7 cellular contexts compared by ENCODE assay signal in genomic region chr12:48980953-48981756, GRCh38. TPM values are rescaled to one million over a fixed set of nuclear protein-coding genes. Genes with fewer than 3 reads are reported as not detected.
DNase-seq lines count a peak whose midpoint lies in the region; ATAC-seq and TF ChIP-seq lines count a peak whose summit lies in the region.

No MANE protein-coding gene starts in this region.

- H3K4me1 Mint-ChIP-seq in GM23338, result peaks cover 39% of the 10 kb centered on the region
- peaks cover 28% of the 10 kb centered on the region for H3K4me1 Mint-ChIP-seq in endothelial cell (ENCODE audit: unreplicated experiment)

- peaks cover 12% of the 10 kb centered on the region; the same call in 1 of the 2 replicates for H3F3A ChIP-seq in GM23338 (replicated peaks; ENCODE audit: low read depth)

- ATAC-seq in GM23338, result peak; percentile 53

- peaks cover 98% of the 10 kb centered on the region for H3K27me3 Mint-ChIP-seq in GM23338 (ENCODE audit: insufficient read depth, low read depth, poor library complexity)
- H3K27me3 Mint-ChIP-seq in endothelial cell (ENCODE audit: unreplicated experiment), result peaks cover 56% of the 10 kb centered on the region

- H3K9me3 ChIP-seq in osteoblast (ENCODE audit: low read depth, low read length) (no peaks in the 10 kb centered on the region), SJCRH30 (replicated peaks) (no peaks in the 10 kb centered on the region)

- H3K27me3 ChIP-seq in GM23338 (ENCODE audit: insufficient read depth), result peaks cover 100% of the 10 kb centered on the region
- H3K27me3 ChIP-seq in osteoblast (ENCODE audit: insufficient read depth, low read length), result peaks cover 77% of the 10 kb centered on the region
- H3K27me3 ChIP-seq in SJCRH30, result no peaks in the 10 kb centered on the region

- no peaks in the 10 kb centered on the region for H3K9me2 ChIP-seq in GM23338 (ENCODE audit: insufficient read depth)

- TF ChIP-seq CTCF in GM23338 (conservative IDR thresholded peaks at IDR 0.05; ENCODE audit: low read depth in 2 of 2) (peak in 1 of 2 experiments; percentile 49; a peak in 3 of 4 replicates), VCaP (conservative IDR thresholded peaks at IDR 0.05) (peak; percentile 55), endothelial cell (IDR thresholded peaks at IDR 0.05; ENCODE audit: unreplicated experiment) (no peak), osteoblast (IDR thresholded peaks at IDR 0.05; ENCODE audit: extremely low read depth, low read depth, low read length) (peak; percentile 12)

- H3K4me3 Mint-ChIP-seq in GM23338, result peak overlapping the region; percentile 69
- H3K4me3 Mint-ChIP-seq in endothelial cell (ENCODE audit: unreplicated experiment), result peak overlapping the region; percentile 65

- H3K9me3 Mint-ChIP-seq in GM23338 (no peaks in the 10 kb centered on the region; the same call in 2 of the 3 replicates), endothelial cell (ENCODE audit: unreplicated experiment) (no peaks in the 10 kb centered on the region)

- peak overlapping the region; percentile 94 for H2AFZ ChIP-seq in GM23338
- no peak overlapping the region for H2AFZ ChIP-seq in osteoblast (ENCODE audit: low read length)

- H3K36me3 Mint-ChIP-seq in GM23338 (ENCODE audit: low read depth), result no peaks in the 10 kb centered on the region
- peaks cover 16% of the 10 kb centered on the region for H3K36me3 Mint-ChIP-seq in endothelial cell (ENCODE audit: low read depth, unreplicated experiment)

- H3K27ac Mint-ChIP-seq in GM23338 (no peak overlapping the region), endothelial cell (ENCODE audit: unreplicated experiment) (no peak overlapping the region)

- peak overlapping the region; percentile 88 for H3K4me2 ChIP-seq in GM23338
- peak overlapping the region; percentile 4 for H3K4me2 ChIP-seq in osteoblast (ENCODE audit: insufficient read depth, low read length)

- H3K27ac ChIP-seq in GM23338 (ENCODE audit: low read depth) (no peak overlapping the region), VCaP (no peak overlapping the region), osteoblast (ENCODE audit: low read depth, low read length) (no peak overlapping the region), SJCRH30 (no peak overlapping the region)

- H3K36me3 ChIP-seq in GM23338 (ENCODE audit: insufficient read depth), result no peaks in the 10 kb centered on the region
- H3K36me3 ChIP-seq in osteoblast (ENCODE audit: insufficient read depth, low read length), result no peaks in the 10 kb centered on the region
- no peaks in the 10 kb centered on the region for H3K36me3 ChIP-seq in SJCRH30

- no peaks in the 10 kb centered on the region for H3K79me2 ChIP-seq in GM23338 (replicated peaks; ENCODE audit: insufficient read depth)
- no peaks in the 10 kb centered on the region for H3K79me2 ChIP-seq in osteoblast (ENCODE audit: insufficient read depth, low read length)

- H4K20me1 ChIP-seq in GM23338 (replicated peaks; ENCODE audit: insufficient read depth) (peaks cover 17% of the 10 kb centered on the region), osteoblast (ENCODE audit: insufficient read depth, low read length) (no peaks in the 10 kb centered on the region)

- DNase-seq in GM23338 (ENCODE audit: low spot score) (peak; percentile 67), endothelial cell (ENCODE audit: low spot score) (no peak), osteoblast (ENCODE audit: insufficient read length, low spot score, missing footprints) (peak; percentile 91), SJCRH30 (no peak), NCI-H2107 (lab: John Stamatoyannopoulos, UW) (no peak), SKM-1 (lab: John Stamatoyannopoulos, UW; ENCODE audit: unreplicated experiment) (no peak)

- H3K4me3 ChIP-seq in GM23338, result peak overlapping the region; percentile 59
- H3K4me3 ChIP-seq in osteoblast (ENCODE audit: insufficient read depth, low read length), result peak overlapping the region; percentile 4
- no peak overlapping the region for H3K4me3 ChIP-seq in SJCRH30

- peaks cover 21% of the 10 kb centered on the region; the same call in 1 of the 2 replicates for H3K4me1 ChIP-seq in GM23338 (ENCODE audit: insufficient read depth)
- peaks cover 19% of the 10 kb centered on the region for H3K4me1 ChIP-seq in osteoblast (ENCODE audit: insufficient read depth, low read length)
- peaks cover 41% of the 10 kb centered on the region for H3K4me1 ChIP-seq in SJCRH30

TF ChIP-seq in GM23338, 12 proteins besides CTCF, POLR2A, EP300 and RAD21:
- TF ChIP-seq CREB1 (CRISPR knock-in tag; IDR thresholded peaks at IDR 0.05; ENCODE audit: low read depth) (no peak), EZH2 (IDR thresholded peaks at IDR 0.05; ENCODE audit: low read depth, unreplicated experiment) (peak; percentile 58), EZH2phosphoT487 (IDR thresholded peaks at IDR 0.05; ENCODE audit: unreplicated experiment) (peak; percentile 81)

RNA-seq across cellular contexts. Expression of gene WNT1, which starts 3.0 kb away (rescaled TPM):
- not detected in 2 replicates for total RNA-seq in GM23338 (2014; rRNA removed; shearing (Covaris generic))
- not detected in 2 replicates for polyA plus RNA-seq in GM23338 (2016; fragmentation: Nextera tagmentation; extraction: Ambion mirVana)
- not detected for total RNA-seq in endothelial cell (ENCODE audit: unreplicated experiment)
- not detected in 2 replicates for total RNA-seq in osteoblast
- total RNA-seq in SJCRH30 (2014; rRNA removed; shearing (Covaris generic)), result not detected in 2 replicates

RNA-seq across cellular contexts. Expression of gene WNT10B, which starts 9.6 kb away (rescaled TPM):
- 0.50 TPM in 1 of 2 replicates, not detected in the other for total RNA-seq in GM23338 (2014; rRNA removed; shearing (Covaris generic))
- not detected in 2 replicates for polyA plus RNA-seq in GM23338 (2016; fragmentation: Nextera tagmentation; extraction: Ambion mirVana)
- total RNA-seq in endothelial cell (ENCODE audit: unreplicated experiment), result 0.33 TPM
- 0.29 and 0.36 TPM in 2 replicates for total RNA-seq in osteoblast
- total RNA-seq in SJCRH30 (2014; rRNA removed; shearing (Covaris generic)), result 2.8 and 3.0 TPM in 2 replicates

RNA-seq across cellular contexts. Expression of gene DDN, which starts 18.0 kb away (rescaled TPM):
- 0.04 and 0.10 TPM in 2 replicates for total RNA-seq in GM23338 (2014; rRNA removed; shearing (Covaris generic))
- 0.12 TPM in 1 of 2 replicates, not detected in the other for polyA plus RNA-seq in GM23338 (2016; fragmentation: Nextera tagmentation; extraction: Ambion mirVana)
- total RNA-seq in endothelial cell (ENCODE audit: unreplicated experiment), result 0.10 TPM
- total RNA-seq in osteoblast, result under 0.01 and 0.29 TPM in 2 replicates
- 5.0 and 5.5 TPM in 2 replicates for total RNA-seq in SJCRH30 (2014; rRNA removed; shearing (Covaris generic))

RNA-seq across cellular contexts. Expression of gene ARF3, which starts 23.9 kb away (rescaled TPM):
- total RNA-seq in GM23338 (2014; rRNA removed; shearing (Covaris generic)), result 125 and 130 TPM in 2 replicates
- 53.9 and 57.0 TPM in 2 replicates for polyA plus RNA-seq in GM23338 (2016; fragmentation: Nextera tagmentation; extraction: Ambion mirVana)
- 307 TPM for total RNA-seq in endothelial cell (ENCODE audit: unreplicated experiment)
- total RNA-seq in osteoblast, result 51.9 and 53.9 TPM in 2 replicates
- 80.9 and 82.1 TPM in 2 replicates for total RNA-seq in SJCRH30 (2014; rRNA removed; shearing (Covaris generic))

RNA-seq across cellular contexts. Expression of gene PRKAG1, which starts 37.4 kb away (rescaled TPM):
- total RNA-seq in GM23338 (2014; rRNA removed; shearing (Covaris generic)), result 27.2 and 35.4 TPM in 2 replicates
- 19.1 and 19.9 TPM in 2 replicates for polyA plus RNA-seq in GM23338 (2016; fragmentation: Nextera tagmentation; extraction: Ambion mirVana)
- total RNA-seq in endothelial cell (ENCODE audit: unreplicated experiment) (24.0 TPM), osteoblast (81.3 and 89.0 TPM in 2 replicates)
- total RNA-seq in SJCRH30 (2014; rRNA removed; shearing (Covaris generic)), result 37.1 and 43.0 TPM in 2 replicates

Comparison
In these comparisons a context has a peak if more than half of its experiments do, and no peak if none do; other contexts are left out.
1. DNase-seq: peak in GM23338 (single experiment) and osteoblast (single experiment); none in endothelial cell (single experiment), SJCRH30 (0 of 2), NCI-H2107 (single experiment) and SKM-1 (single experiment).